ENCODE assay signal across 21 cellular contexts in genomic region chr4:102230194-102230593, GRCh38.
"Had no signal": no experiment of that assay in that cellular context is flagged by ENCODE, and none has a peak within 500 bp of the region (broad histone marks: within the 10 kb centered on the region; RNA-seq: fewer than 3 reads in every experiment).

No MANE protein-coding gene starts in this region.

- H3K36me3 ChIP-seq: breast epithelium, esophagus muscularis mucosa, heart left ventricle, left lung, lower lobe of right lung, neutrophil, right lobe of liver, thyroid gland, upper lobe of left lung, vagina had no signal

- H3K4me3 ChIP-seq: breast epithelium, esophagus muscularis mucosa, heart left ventricle, left lung, lower lobe of right lung, right lobe of liver, thyroid gland, upper lobe of left lung, vagina had no signal

- H3K27me3 ChIP-seq: breast epithelium, esophagus muscularis mucosa, heart left ventricle, left lung, neutrophil, right lobe of liver, thyroid gland, upper lobe of left lung, vagina had no signal

- H3K9me3 ChIP-seq: lower lobe of right lung, neutrophil, right lobe of liver, thyroid gland, vagina had no signal

- ATAC-seq: activated CD8-positive, alpha-beta memory T cell treated with anti-CD3 and anti-CD28 coated beads, Interleukin-2, amount 10 ng/mL, durations not matched to agents 7 days and 5 days; activated CD8-positive, alpha-beta T cell treated with anti-CD3 and anti-CD28 coated beads, Interleukin-2, amount 10 ng/mL, durations not matched to agents 7 days and 5 days; foreskin keratinocyte; heart left ventricle; left lung; lower lobe of right lung; natural killer cell; right lobe of liver; stimulated activated effector memory CD8-positive, alpha-beta T cell treated with anti-CD3 and anti-CD28 coated beads, Interleukin-12 subunit alpha, Interleukin-12 subunit beta, amount 100 ng/mL, for 72 hours had no signal

- H3K27ac ChIP-seq: breast epithelium, esophagus muscularis mucosa, foreskin keratinocyte, heart left ventricle, left lung, lower lobe of right lung, neutrophil, right lobe of liver, thyroid gland, upper lobe of left lung, vagina had no signal

- DNase-seq: activated B cell treated with CpG ODN at 0.5 μM for 24 hours; activated CD8-positive, alpha-beta memory T cell treated with anti-CD3 and anti-CD28 coated beads, Interleukin-2, amount 10 ng/mL, durations not matched to agents 7 days and 5 days; activated CD8-positive, alpha-beta T cell treated with anti-CD3 and anti-CD28 coated beads, Interleukin-2, amount 10 ng/mL, durations not matched to agents 7 days and 5 days; activated T-cell treated with anti-CD3 and anti-CD28 coated beads, Interleukin-2, amount 50 U/mL, for 48 hours; central memory CD4-positive, alpha-beta T cell; foreskin keratinocyte; heart left ventricle; left lung; lower lobe of right lung; mesenchymal stem cell; natural killer cell; right lobe of liver; stimulated activated CD4-positive, alpha-beta T cell treated with anti-CD3 and anti-CD28 coated beads, Interleukin-12 subunit alpha, Interleukin-12 subunit beta, amount 100 ng/mL, for 4 hours; stimulated activated CD4-positive, alpha-beta T cell treated with anti-CD3 and anti-CD28 coated beads, Interleukin-4, amount 100 ng/mL, for 24 hours; thyroid gland; upper lobe of left lung had no signal

- H3K4me1 ChIP-seq: breast epithelium, esophagus muscularis mucosa, foreskin keratinocyte, heart left ventricle, left lung, lower lobe of right lung, right lobe of liver, thyroid gland, upper lobe of left lung, vagina had no signal
